Comparison of ENCODE assay signal across 20 cellular contexts in the genomic region with DNA sequence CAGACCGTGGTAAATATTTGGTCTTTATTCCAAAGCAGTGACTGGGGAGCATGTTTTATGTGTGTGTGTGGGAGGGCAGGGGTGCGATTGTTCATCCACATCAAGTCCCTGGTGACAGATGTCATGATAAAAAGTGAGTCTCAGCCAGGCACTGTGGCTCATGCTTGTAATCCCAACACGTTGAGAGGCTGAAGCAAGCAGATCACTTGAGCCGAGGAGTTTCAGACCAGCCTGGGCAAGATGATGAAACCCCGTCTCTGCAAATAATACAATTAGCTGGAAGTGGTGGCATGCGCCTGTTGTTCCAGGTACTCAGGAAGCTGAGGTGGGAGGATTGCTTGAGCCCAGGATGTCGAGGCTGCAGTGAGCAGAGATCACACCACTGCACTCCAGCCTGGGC.
"Had no signal": no experiment of that assay in that cellular context is flagged by ENCODE, and none has a peak within 500 bp of the region (broad histone marks: within the 10 kb centered on the region; RNA-seq: fewer than 3 reads in every experiment).

No MANE protein-coding gene starts in this region.

- H3K4me3 ChIP-seq: mucosa of descending colon, upper lobe of left lung had no signal

- DNase-seq: activated CD4-positive, alpha-beta T cell treated with anti-CD3 and anti-CD28 coated beads for 1 hour; activated CD4-positive, alpha-beta T cell treated with anti-CD3 and anti-CD28 coated beads, Interleukin-2, amount 50 U/mL, for 1 hour; activated T-cell treated with anti-CD3 and anti-CD28 coated beads, Interleukin-2, amount 50 U/mL, for 1 hour; aorta; brain microvascular endothelial cell; central memory CD4-positive, alpha-beta T cell; dermis blood vessel endothelial cell; effector memory CD4-positive, alpha-beta T cell; foreskin melanocyte; immature natural killer cell; mesenchymal stem cell; mucosa of descending colon; stimulated activated CD4-positive, alpha-beta T cell treated with anti-CD3 and anti-CD28 coated beads, Interleukin-4, amount 100 ng/mL, for 24 hours; stimulated activated naive CD8-positive, alpha-beta T cell treated with anti-CD3 and anti-CD28 coated beads, Interleukin-15, Interleukin-2, amounts not matched to agents 100 U/mL and 50 U/mL, for 24 hours; WERI-Rb-1 had no signal

- H3K9me3 Mint-ChIP-seq: activated T-helper 17 cell treated with anti-CD3 and anti-CD28 coated beads, Interleukin-2, amount 50 U/mL, for 72 hours; immature natural killer cell; T-helper 2 cell treated with Interferon-gamma antibody and Interleukin-4, amounts not matched to agents 5 μg/mL and 100 μg/mL, for 36 hours had no signal

- H3K27me3 Mint-ChIP-seq: activated T-helper 17 cell treated with anti-CD3 and anti-CD28 coated beads, Interleukin-2, amount 50 U/mL, for 72 hours had no signal

- H3K4me1 Mint-ChIP-seq: activated T-helper 17 cell treated with anti-CD3 and anti-CD28 coated beads, Interleukin-2, amount 50 U/mL, for 72 hours; immature natural killer cell had no signal

- H3K36me3 Mint-ChIP-seq: activated naive CD4-positive, alpha-beta T cell treated with anti-CD3 and anti-CD28 coated beads, Interleukin-2, amount 50 U/mL, for 72 hours; immature natural killer cell had no signal

- H3K36me3 ChIP-seq: brain microvascular endothelial cell, upper lobe of left lung, WERI-Rb-1 had no signal

- ATAC-seq: activated naive CD4-positive, alpha-beta T cell treated with anti-CD3 and anti-CD28 coated beads, Interleukin-2, amount 50 U/mL, for 72 hours; activated T-helper 17 cell treated with anti-CD3 and anti-CD28 coated beads, Interleukin-2, amount 50 U/mL, for 72 hours; esophagus mucosa; mucosa of descending colon; stimulated activated naive CD8-positive, alpha-beta T cell treated with anti-CD3 and anti-CD28 coated beads, Interleukin-15, Interleukin-2, amounts not matched to agents 100 U/mL and 50 U/mL, for 24 hours had no signal

- H3K27ac Mint-ChIP-seq: activated naive CD4-positive, alpha-beta T cell treated with anti-CD3 and anti-CD28 coated beads, Interleukin-2, amount 50 U/mL, for 72 hours; activated T-helper 17 cell treated with anti-CD3 and anti-CD28 coated beads, Interleukin-2, amount 50 U/mL, for 72 hours; immature natural killer cell; T-helper 2 cell treated with Interferon-gamma antibody and Interleukin-4, amounts not matched to agents 5 μg/mL and 100 μg/mL, for 36 hours had no signal

- H3K4me3 Mint-ChIP-seq: activated T-helper 17 cell treated with anti-CD3 and anti-CD28 coated beads, Interleukin-2, amount 50 U/mL, for 72 hours; immature natural killer cell; T-helper 2 cell treated with Interferon-gamma antibody and Interleukin-4, amounts not matched to agents 5 μg/mL and 100 μg/mL, for 36 hours had no signal

- H3K27ac ChIP-seq: brain microvascular endothelial cell, upper lobe of left lung, WERI-Rb-1 had no signal

- H3K27me3 ChIP-seq: brain microvascular endothelial cell, upper lobe of left lung had no signal

- H3K9me3 ChIP-seq: mucosa of descending colon, upper lobe of left lung had no signal
